1 cellular context compared by ENCODE assay signal in the genomic region with DNA sequence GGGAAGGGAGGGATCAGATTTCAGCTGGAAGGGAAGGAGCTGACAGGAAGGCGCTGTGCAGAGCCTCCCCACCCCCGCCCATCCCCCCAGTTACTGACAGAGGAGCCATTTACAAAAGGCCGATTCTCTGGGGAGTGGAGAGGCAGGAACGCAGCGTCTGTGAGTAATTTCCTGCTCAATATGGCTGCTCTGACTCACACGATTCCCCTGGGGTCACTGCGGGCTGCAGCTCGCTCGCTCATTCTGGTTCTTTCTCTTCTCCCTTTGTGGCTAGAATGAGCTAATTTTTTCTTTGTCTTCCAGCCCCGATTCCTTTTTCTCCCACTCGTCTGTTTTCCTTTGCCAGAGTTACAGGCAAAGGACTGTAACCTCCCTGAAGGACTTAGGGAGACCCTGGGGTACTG.
A peak's percentile ranks its signal among the peaks of the same experiment; 100 is the strongest.
TF ChIP-seq lines count a peak whose summit lies in the region.

No MANE protein-coding gene starts in this region.

TF ChIP-seq in GM12878, 131 proteins besides CTCF, POLR2A, EP300 and RAD21 (continued from another document):
- peak; percentile 90 for TF ChIP-seq CBFB (IDR thresholded peaks at IDR 0.05; ENCODE audit: low read depth)
- peak; percentile 83 for TF ChIP-seq SP1 (IDR thresholded peaks at IDR 0.05; ENCODE audit: low read depth, low read length)
- TF ChIP-seq SMC3 (IDR thresholded peaks at IDR 0.05; ENCODE audit: borderline replicate concordance, low read length), result no peak
- TF ChIP-seq IKZF2 (IDR thresholded peaks at IDR 0.05), result peak; percentile 99
- TF ChIP-seq SIN3A (IDR thresholded peaks at IDR 0.05; ENCODE audit: low read depth, low read length), result no peak
- TF ChIP-seq ZNF384 (IDR thresholded peaks at IDR 0.05; ENCODE audit: borderline replicate concordance, low read depth, low read length), result no peak; the same call in 1 of the 2 replicates
- TF ChIP-seq KLF5 (IDR thresholded peaks at IDR 0.05; ENCODE audit: partially characterized antibody), result no peak
- peak; percentile 82 for TF ChIP-seq NR2F1 (conservative IDR thresholded peaks at IDR 0.05)
- peak; percentile 88 for TF ChIP-seq MTA2 (IDR thresholded peaks at IDR 0.05; ENCODE audit: low read depth)
- TF ChIP-seq NFYA (IDR thresholded peaks at IDR 0.05; ENCODE audit: borderline replicate concordance, low read depth, low read length), result no peak
- TF ChIP-seq RUNX3 (IDR thresholded peaks at IDR 0.05; ENCODE audit: low read length), result peak; percentile 98
- peak in 1 of 2 experiments; percentile 82; a peak in 2 of 4 replicates for TF ChIP-seq ETV6 (conservative IDR thresholded peaks at IDR 0.05 in 1 of 2, IDR thresholded peaks at IDR 0.05 in 1 of 2; ENCODE audit: borderline replicate concordance in 1 of 2, low read depth in 1 of 2)
- TF ChIP-seq STAT1 (conservative IDR thresholded peaks at IDR 0.05), result no peak
- peak; percentile 78 for TF ChIP-seq PKNOX1 (IDR thresholded peaks at IDR 0.05)
- peak; percentile 82 for TF ChIP-seq TAF1 (IDR thresholded peaks at IDR 0.05; ENCODE audit: borderline replicate concordance, low read depth, low read length)
- TF ChIP-seq CEBPB (IDR thresholded peaks at IDR 0.05; ENCODE audit: borderline replicate concordance in 1 of 2, low read depth in 2 of 2, low read length in 2 of 2), result no peak
- TF ChIP-seq BRCA1 (IDR thresholded peaks at IDR 0.05; ENCODE audit: low read depth, low read length), result no peak
- TF ChIP-seq MTA3 (IDR thresholded peaks at IDR 0.05; ENCODE audit: borderline replicate concordance, low read length), result peak; percentile 68; the same call in 1 of the 2 replicates
- peak; percentile 86 for TF ChIP-seq MEF2A (IDR thresholded peaks at IDR 0.05; ENCODE audit: insufficient read depth, low read depth, low read length)
- peak; percentile 65; the same call in 1 of the 2 replicates for TF ChIP-seq ZNF592 (IDR thresholded peaks at IDR 0.05)
- TF ChIP-seq RCOR1 (conservative IDR thresholded peaks at IDR 0.05; ENCODE audit: low read depth, low read length), result no peak; the same call in 1 of the 2 replicates
- TF ChIP-seq SMAD1 (IDR thresholded peaks at IDR 0.05; ENCODE audit: low read depth, partially characterized antibody), result no peak
- TF ChIP-seq RELA (IDR thresholded peaks at IDR 0.05; ENCODE audit: borderline replicate concordance, partially characterized antibody), result peak; percentile 22
- peak; percentile 100 for TF ChIP-seq MEF2B (IDR thresholded peaks at IDR 0.05; ENCODE audit: partially characterized antibody, poor library complexity, severe bottlenecking)
- peak; percentile 92 for TF ChIP-seq NBN (IDR thresholded peaks at IDR 0.05)
- no peak for TF ChIP-seq FOS (IDR thresholded peaks at IDR 0.05; ENCODE audit: borderline replicate concordance, extremely low read depth, insufficient read length)
- TF ChIP-seq WRNIP1 (IDR thresholded peaks at IDR 0.05; ENCODE audit: borderline replicate concordance, low read depth, low read length), result no peak
- TF ChIP-seq MYB (IDR thresholded peaks at IDR 0.05; ENCODE audit: borderline replicate concordance, low read depth, low read length), result 0 out of 2 replicates have a peak, but pooled peaks have one; percentile 60
- no peak for TF ChIP-seq IRF5 (IDR thresholded peaks at IDR 0.05; ENCODE audit: borderline replicate concordance)
- TF ChIP-seq, protein P1, sequence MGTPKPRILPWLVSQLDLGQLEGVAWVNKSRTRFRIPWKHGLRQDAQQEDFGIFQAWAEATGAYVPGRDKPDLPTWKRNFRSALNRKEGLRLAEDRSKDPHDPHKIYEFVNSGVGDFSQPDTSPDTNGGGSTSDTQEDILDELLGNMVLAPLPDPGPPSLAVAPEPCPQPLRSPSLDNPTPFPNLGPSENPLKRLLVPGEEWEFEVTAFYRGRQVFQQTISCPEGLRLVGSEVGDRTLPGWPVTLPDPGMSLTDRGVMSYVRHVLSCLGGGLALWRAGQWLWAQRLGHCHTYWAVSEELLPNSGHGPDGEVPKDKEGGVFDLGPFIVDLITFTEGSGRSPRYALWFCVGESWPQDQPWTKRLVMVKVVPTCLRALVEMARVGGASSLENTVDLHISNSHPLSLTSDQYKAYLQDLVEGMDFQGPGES (IDR thresholded peaks at IDR 0.05), result no peak
- peak; percentile 87 for TF ChIP-seq GATAD2B (conservative IDR thresholded peaks at IDR 0.05; ENCODE audit: low read depth)
TF ChIP-seq in GM12878: peak in this region for 70.
